ENCODE assay signal across 21 cellular contexts in genomic region chr18:12296087-12296403, GRCh38. TPM values are rescaled to one million over a fixed set of nuclear protein-coding genes. Genes with fewer than 3 reads are reported as not detected.
A peak's percentile ranks its signal among the peaks of the same experiment; 100 is the strongest.
DNase-seq lines count a peak whose midpoint lies in the region; ATAC-seq, FAIRE-seq and TF ChIP-seq lines count a peak whose summit lies in the region.
"Had no signal": no experiment of that assay in that cellular context is flagged by ENCODE, and none has a peak within 500 bp of the region (broad histone marks: within the 10 kb centered on the region; RNA-seq: fewer than 3 reads in every experiment).

No MANE protein-coding gene starts in this region.

- H2AFZ ChIP-seq in K562 (ENCODE audit: low read depth, low read length) (peak overlapping the region; percentile 84), mesenchymal stem cell (ENCODE audit: low read depth, low read length) (no peak overlapping the region)
- H2AFZ ChIP-seq: hepatocyte had no signal

- H3K9ac ChIP-seq in HUES6 (ENCODE audit: low read length) (peak overlapping the region; percentile 15), K562 (ENCODE audit: insufficient read depth in 1 of 2, low read depth in 2 of 2, low read length in 2 of 2) (peak overlapping the region; percentile 13 to 46; a peak in 3 of 4 replicates), mesenchymal stem cell (ENCODE audit: low read length) (no peak overlapping the region)
- H3K9ac ChIP-seq: BLaER1 had no signal

- no peaks in the 10 kb centered on the region for H3K9me3 ChIP-seq in HUES6 (ENCODE audit: control insufficient read depth, insufficient read depth, low read depth, low read length)
- H3K9me3 ChIP-seq in K562 (replicated peaks; ENCODE audit: control insufficient read depth, insufficient read depth, low read depth, low read length) = no peaks in the 10 kb centered on the region
- H3K9me3 ChIP-seq in mesenchymal stem cell (ENCODE audit: control insufficient read depth, low read length) = no peaks in the 10 kb centered on the region

- in situ Hi-C loops in K562 (cut with MboI) = no loop called here

- no TSS peak for BruUV-seq in K562 (replicated peaks; lab: Mats Ljungman, UMichigan)

- H3K23ac ChIP-seq in mesenchymal stem cell (ENCODE audit: low read length in 2 of 2) = no peak overlapping the region

- no peak overlapping the region for H2BK15ac ChIP-seq in mesenchymal stem cell (ENCODE audit: low read depth, poor library complexity, severe bottlenecking)

- peak overlapping the region in 1 of 2 experiments; percentile 97 for H2BK12ac ChIP-seq in mesenchymal stem cell (ENCODE audit: low read length in 2 of 2)

- no peak overlapping the region for H2AK5ac ChIP-seq in mesenchymal stem cell (ENCODE audit: low read length, severe bottlenecking)

- intact Hi-C loops in K562 (cut with micrococcal nuclease) = no loop called here

- H3K27ac ChIP-seq in HUES6 (ENCODE audit: low read depth, low read length) = no peak overlapping the region
- H3K27ac ChIP-seq in K562 (ENCODE audit: extremely low read depth, low read depth, low read length) = peak overlapping the region; percentile 4; the same call in 2 of the 3 replicates
- H3K27ac ChIP-seq in mesenchymal stem cell (ENCODE audit: low read length, poor library complexity, severe bottlenecking) = no peak overlapping the region
- H3K27ac ChIP-seq: BLaER1, cardiac muscle cell, hepatocyte, spleen had no signal

- H3K18ac ChIP-seq in mesenchymal stem cell (ENCODE audit: low read depth in 1 of 2, low read length in 2 of 2) = peak overlapping the region; percentile 7 to 64

- H3K14ac ChIP-seq in mesenchymal stem cell (ENCODE audit: low read length in 2 of 2) = no peak overlapping the region

- no peaks in the 10 kb centered on the region for H4K20me1 ChIP-seq in K562 (replicated peaks; ENCODE audit: control insufficient read depth, insufficient read depth, low read length)
- H4K20me1 ChIP-seq: BLaER1 had no signal

- H3K79me1 ChIP-seq in mesenchymal stem cell (replicated peaks; ENCODE audit: low read length, poor library complexity, severe bottlenecking) = no peaks in the 10 kb centered on the region

- H4K8ac ChIP-seq in mesenchymal stem cell (ENCODE audit: low read length) = peak overlapping the region; percentile 93

- H2BK5ac ChIP-seq in mesenchymal stem cell (ENCODE audit: low read depth, low read length, poor library complexity, severe bottlenecking) = no peak overlapping the region

- H3K4ac ChIP-seq in mesenchymal stem cell (ENCODE audit: low read depth in 1 of 2, low read length in 2 of 2) = peak overlapping the region; percentile 2 to 46

- no peak for TF ChIP-seq CTCF in K562 (IDR thresholded peaks at IDR 0.05 in 2 of 3, conservative IDR thresholded peaks at IDR 0.05 in 1 of 3; ENCODE audit: insufficient read depth in 2 of 3, low read depth in 1 of 3, low read length in 3 of 3)

- H3K4me1 ChIP-seq in HUES6 (ENCODE audit: control insufficient read depth, insufficient read depth, low read length) (no peaks in the 10 kb centered on the region), K562 (replicated peaks in 1 of 2; ENCODE audit: control insufficient read depth in 2 of 2, insufficient read depth in 2 of 2, low read length in 2 of 2) (peaks cover 13 to 19% of the 10 kb centered on the region in 2 experiments; a peak in 4 of 5 replicates), mesenchymal stem cell (ENCODE audit: control insufficient read depth, insufficient read depth, low read depth, low read length) (peaks cover 3% of the 10 kb centered on the region)
- H3K4me1 ChIP-seq: spleen had no signal

- WGBS in K562 (ENCODE audit: insufficient coverage, low coverage, missing lambda C conversion rate) = 17% methylated on average over 3 of the region's 3 CpGs
- WGBS in mesenchymal stem cell = 24% methylated on average over 3 of the region's 3 CpGs

- no peaks in the 10 kb centered on the region for H3K36me3 ChIP-seq in HUES6 (ENCODE audit: control insufficient read depth, insufficient read depth, low read length)
- H3K36me3 ChIP-seq in K562 (ENCODE audit: control insufficient read depth, insufficient read depth, low read length) = no peaks in the 10 kb centered on the region
- H3K36me3 ChIP-seq in mesenchymal stem cell (ENCODE audit: control insufficient read depth in 1 of 2, insufficient read depth in 2 of 2, low read depth in 1 of 2, low read length in 2 of 2) = no peaks in the 10 kb centered on the region
- H3K36me3 ChIP-seq: BLaER1, cardiac muscle cell, spleen had no signal

- H3K79me2 ChIP-seq in K562 (ENCODE audit: control insufficient read depth, insufficient read depth, low read length) = no peaks in the 10 kb centered on the region
- H3K79me2 ChIP-seq: hepatocyte had no signal

- TF ChIP-seq RAD21 in K562 (CRISPR knock-in tag; conservative IDR thresholded peaks at IDR 0.05 in 1 of 2, IDR thresholded peaks at IDR 0.05 in 1 of 2) = no peak

- no peaks in the 10 kb centered on the region for H3K27me3 ChIP-seq in HUES6 (ENCODE audit: control insufficient read depth, insufficient read depth, low read length)
- no peaks in the 10 kb centered on the region for H3K27me3 ChIP-seq in K562 (ENCODE audit: control insufficient read depth in 2 of 2, insufficient read depth in 2 of 2, low read length in 2 of 2)
- no peaks in the 10 kb centered on the region for H3K27me3 ChIP-seq in mesenchymal stem cell (ENCODE audit: control insufficient read depth in 1 of 2, insufficient read depth in 1 of 2, low read length in 2 of 2)
- H3K27me3 ChIP-seq: BLaER1, cardiac muscle cell, hepatocyte, spleen had no signal

- peak; percentile 61 for DNase-seq in H54 (ENCODE audit: insufficient read length, low spot score)
- DNase-seq in K562 (ENCODE audit: extremely low read depth in 1 of 4, low spot score in 3 of 4) = peak in 3 of 4 experiments; percentile 32 to 77 (median 66)
- DNase-seq in mesenchymal stem cell = peak; percentile 80
- DNase-seq in HuH-7.5 (ENCODE audit: low spot score) = no peak
- DNase-seq in superior temporal gyrus (ENCODE audit: extremely low spot score) = no peak
- DNase-seq: activated B cell treated with CpG ODN at 0.5 μM for 24 hours, kidney, NCI-H1105, NCI-H774, nephron progenitor cell, spleen had no signal

- H3K4me3 ChIP-seq in HUES6 (ENCODE audit: low read depth, low read length) = no peak overlapping the region
- no peak overlapping the region for H3K4me3 ChIP-seq in K562
- no peak overlapping the region for H3K4me3 ChIP-seq in mesenchymal stem cell (ENCODE audit: insufficient read depth in 1 of 2, low read depth in 1 of 2, low read length in 2 of 2)
- H3K4me3 ChIP-seq: BLaER1, cardiac muscle cell, hepatocyte, spleen had no signal

- peak; percentile 64 for FAIRE-seq in H54 (lab: Jason Lieb, UNC)
- FAIRE-seq in K562 (lab: Jason Lieb, UNC) = peak; percentile 48
- FAIRE-seq: kidney had no signal

- H4K91ac ChIP-seq in mesenchymal stem cell (ENCODE audit: low read length) = peak overlapping the region; percentile 87

- peak overlapping the region; percentile 15 for H2BK120ac ChIP-seq in mesenchymal stem cell (ENCODE audit: low read depth, low read length)

- no peaks in the 10 kb centered on the region for H3K9me1 ChIP-seq in K562 (ENCODE audit: control insufficient read depth, insufficient read depth, low read length)

- H3K4me2 ChIP-seq in K562 (ENCODE audit: insufficient read depth, low read length) = peak overlapping the region; percentile 21; the same call in 1 of the 2 replicates
- no peak overlapping the region for H3K4me2 ChIP-seq in mesenchymal stem cell (ENCODE audit: low read length, poor library complexity, severe bottlenecking)
- H3K4me2 ChIP-seq: BLaER1, hepatocyte had no signal

- CTCF ChIA-PET in K562 (lab: Yijun Ruan, JAX; ENCODE audit: low intra/inter-chr PET ratio) = no interaction called here

- ATAC-seq in K562 (peak; percentile 80), HG02678 (IDR thresholded peaks at IDR 0.05; ENCODE audit: unreplicated experiment) (no peak), GM21526 (IDR thresholded peaks at IDR 0.05; ENCODE audit: low FRiP score, unreplicated experiment) (no peak)

- POLR2A ChIA-PET in K562 (lab: Yijun Ruan, JAX) = interaction anchor here (0.9 to 4.2 kb wide), 2 partner anchors 11 to 54 kb away, joined by 3 to 14 read pairs; no protein-coding TSS in a partner anchor

- TF ChIP-seq POLR2A in H54 (IDR thresholded peaks at IDR 0.05; ENCODE audit: low read depth, low read length) (no peak), K562 (conservative IDR thresholded peaks at IDR 0.05) (no peak)

- no peak; the same call in 1 of the 2 replicates for TF ChIP-seq EP300 in K562 (IDR thresholded peaks at IDR 0.05; ENCODE audit: low read length)

RNA-seq across cellular contexts. Expression of gene TUBB6, which starts 12.0 kb away (rescaled TPM):
- total RNA-seq in K562 (2011; cell fraction: chromatin; rRNA removed; ENCODE audit: low replicate concordance) = 58.9 and 87.5 TPM in 2 replicates
- total RNA-seq in K562 (2011; cell fraction: nucleolus; rRNA removed) = 81.7 and 89.2 TPM in 2 replicates
- 55.3 and 62.8 TPM in 2 replicates for total RNA-seq in K562 (2011; cell fraction: nucleoplasm; rRNA removed)
- total RNA-seq in K562 (2014; rRNA removed) (230 and 404 TPM in 2 replicates), K562 (2014; rRNA removed; fragmentation: Illumina TruSeq; extraction: Trizol) (52.0 and 55.4 TPM in 2 replicates), K562 (2015; rRNA removed; fragmentation: Illumina TruSeq; extraction: Trizol) (80.2 and 81.1 TPM in 2 replicates), K562 (2021) (110 and 117 TPM in 2 replicates)
- polyA plus RNA-seq in K562 (2011; rRNA removed) (142 and 147 TPM in 2 replicates), K562 (2014; fragmentation: Illumina TruSeq; extraction: Trizol) (70.2 and 110 TPM in 2 replicates), K562 (2014; fragmentation: Nextera tagmentation; extraction: Ambion mirVana) (10 to 100 TPM; 43.9 to 45.0 TPM), K562 (2014; rRNA removed) (223 and 254 TPM in 2 replicates)
- 201 and 540 TPM in 2 replicates for polyA plus RNA-seq in K562 (2011; cell fraction: cytosol; rRNA removed)
- 92.2 and 167 TPM in 2 replicates for polyA plus RNA-seq in K562 (2011; cell fraction: nucleus; rRNA removed)
- polyA plus RNA-seq in K562 (2012) = 130 and 170 TPM in 2 replicates
- polyA minus RNA-seq in K562 (2011; rRNA and poly(A)+ RNA removed) = 79.0 and 140 TPM in 2 replicates
- 123 and 146 TPM in 2 replicates for polyA minus RNA-seq in K562 (2011; cell fraction: cytosol; rRNA and poly(A)+ RNA removed)
- 50.9 and 51.2 TPM in 2 replicates for polyA minus RNA-seq in K562 (2011; cell fraction: nucleus; rRNA and poly(A)+ RNA removed)
- polyA plus RNA-seq in mesenchymal stem cell (2013, experiment 1 of 2) = 234 TPM
- 237 TPM for polyA plus RNA-seq in mesenchymal stem cell (2013, experiment 2 of 2)

RNA-seq across cellular contexts. Expression of gene CIDEA, which starts 41.9 kb away (rescaled TPM):
- total RNA-seq in K562 (2011; cell fraction: chromatin; rRNA removed; ENCODE audit: low replicate concordance) = not detected in 2 replicates
- not detected in 2 replicates for total RNA-seq in K562 (2011; cell fraction: nucleolus; rRNA removed)
- total RNA-seq in K562 (2011; cell fraction: nucleoplasm; rRNA removed) = not detected in 2 replicates
- total RNA-seq in K562 (2014; rRNA removed) (not detected in 2 replicates), K562 (2014; rRNA removed; fragmentation: Illumina TruSeq; extraction: Trizol) (not detected in 2 replicates), K562 (2015; rRNA removed; fragmentation: Illumina TruSeq; extraction: Trizol) (not detected in 2 replicates), K562 (2021) (not detected in 2 replicates)
- polyA plus RNA-seq in K562 (2011; rRNA removed) (not detected in 2 replicates), K562 (2014; fragmentation: Illumina TruSeq; extraction: Trizol) (not detected in 2 replicates), K562 (2014; fragmentation: Nextera tagmentation; extraction: Ambion mirVana) (not detected), K562 (2014; rRNA removed) (not detected in 2 replicates)
- not detected in 2 replicates for polyA plus RNA-seq in K562 (2011; cell fraction: cytosol; rRNA removed)
- polyA plus RNA-seq in K562 (2011; cell fraction: nucleus; rRNA removed) = not detected in 2 replicates
- not detected in 2 replicates for polyA plus RNA-seq in K562 (2012)
- not detected in 2 replicates for polyA minus RNA-seq in K562 (2011; rRNA and poly(A)+ RNA removed)
- not detected in 2 replicates for polyA minus RNA-seq in K562 (2011; cell fraction: cytosol; rRNA and poly(A)+ RNA removed)
- not detected in 2 replicates for polyA minus RNA-seq in K562 (2011; cell fraction: nucleus; rRNA and poly(A)+ RNA removed)
- not detected for polyA plus RNA-seq in mesenchymal stem cell (2013, experiment 1 of 2)
- not detected for polyA plus RNA-seq in mesenchymal stem cell (2013, experiment 2 of 2)
- total RNA-seq: activated B cell treated with CpG ODN at 0.5 μM for 24 hours; activated CD8-positive, alpha-beta memory T cell treated with anti-CD3 and anti-CD28 coated beads for 36 hours; activated T-helper 1 cell treated with anti-CD3 and anti-CD28 coated beads, Interleukin-12 subunit alpha, Interleukin-12 subunit beta, Interleukin-2, Interleukin-4 antibody, amounts not matched to agents 30 ng/mL and 10 ng/mL and 1 ng/mL, durations not matched to agents 14 hours and 24 hours and 36 hours; cardiac muscle cell; hepatocyte; kidney; spleen; T-helper 1 cell treated with Interleukin-12 subunit alpha and Interleukin-12 subunit beta and Interleukin-4 antibody, amounts not matched to agents 30 ng/mL and 1 ng/mL, for 36 hours had no signal
- polyA plus RNA-seq: cardiac muscle cell, hepatocyte, IgD-negative memory B cell, spleen had no signal

Comparison
In these comparisons a context has a peak if more than half of its experiments do, and no peak if none do; other contexts are left out.
1. DNase-seq: peak in H54 (single experiment), K562 (3 of 4) and mesenchymal stem cell (single experiment); none in HuH-7.5 (single experiment) and superior temporal gyrus (single experiment).